In the genomic region with DNA sequence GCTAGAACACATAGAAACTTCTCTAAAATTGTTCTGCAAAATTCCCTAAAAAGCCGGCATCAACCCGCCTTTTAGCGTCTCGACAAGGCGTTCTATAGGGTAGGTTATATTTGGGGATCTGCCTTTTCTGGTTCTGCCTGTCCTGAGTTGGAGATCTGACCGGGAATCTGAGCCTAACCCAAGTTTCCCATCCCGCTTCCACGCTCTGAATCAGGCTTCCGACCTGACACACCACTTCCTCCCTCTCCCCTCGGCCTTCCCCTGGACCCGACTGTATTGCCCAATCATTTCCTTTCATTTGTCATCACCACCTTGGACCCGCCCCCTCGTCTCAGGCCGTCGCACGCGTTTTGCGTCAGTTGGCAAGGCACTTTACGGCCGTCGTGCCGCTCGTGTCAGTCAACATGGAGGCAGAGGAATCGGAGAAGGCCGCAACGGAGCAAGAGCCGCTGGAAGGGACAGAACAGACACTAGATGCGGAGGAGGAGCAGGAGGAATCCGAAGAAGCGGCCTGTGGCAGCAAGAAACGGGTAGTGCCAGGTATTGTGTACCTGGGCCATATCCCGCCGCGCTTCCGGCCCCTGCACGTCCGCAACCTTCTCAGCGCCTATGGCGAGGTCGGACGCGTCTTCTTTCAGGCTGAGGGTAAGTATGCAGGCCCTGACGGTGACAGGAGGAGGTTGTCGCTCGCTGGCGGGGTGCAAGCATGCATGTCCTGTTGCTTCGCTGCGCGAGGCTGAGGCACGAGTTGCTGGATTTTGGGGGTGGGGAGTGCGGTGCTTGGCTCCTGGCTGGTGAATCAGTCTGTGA, we compare ENCODE assay signal across 1 cellular context.
TF ChIP-seq lines count a peak whose summit lies in the region.

A gene (plus strand): TSS at position 375 of the 810 bp plus-strand sequence. CDS start 30 bp downstream, at position 405.

TF ChIP-seq in HepG2, 621 proteins besides CTCF, POLR2A, EP300 and RAD21 (continued from another document and continues in another):
- TF ChIP-seq, protein P1, sequence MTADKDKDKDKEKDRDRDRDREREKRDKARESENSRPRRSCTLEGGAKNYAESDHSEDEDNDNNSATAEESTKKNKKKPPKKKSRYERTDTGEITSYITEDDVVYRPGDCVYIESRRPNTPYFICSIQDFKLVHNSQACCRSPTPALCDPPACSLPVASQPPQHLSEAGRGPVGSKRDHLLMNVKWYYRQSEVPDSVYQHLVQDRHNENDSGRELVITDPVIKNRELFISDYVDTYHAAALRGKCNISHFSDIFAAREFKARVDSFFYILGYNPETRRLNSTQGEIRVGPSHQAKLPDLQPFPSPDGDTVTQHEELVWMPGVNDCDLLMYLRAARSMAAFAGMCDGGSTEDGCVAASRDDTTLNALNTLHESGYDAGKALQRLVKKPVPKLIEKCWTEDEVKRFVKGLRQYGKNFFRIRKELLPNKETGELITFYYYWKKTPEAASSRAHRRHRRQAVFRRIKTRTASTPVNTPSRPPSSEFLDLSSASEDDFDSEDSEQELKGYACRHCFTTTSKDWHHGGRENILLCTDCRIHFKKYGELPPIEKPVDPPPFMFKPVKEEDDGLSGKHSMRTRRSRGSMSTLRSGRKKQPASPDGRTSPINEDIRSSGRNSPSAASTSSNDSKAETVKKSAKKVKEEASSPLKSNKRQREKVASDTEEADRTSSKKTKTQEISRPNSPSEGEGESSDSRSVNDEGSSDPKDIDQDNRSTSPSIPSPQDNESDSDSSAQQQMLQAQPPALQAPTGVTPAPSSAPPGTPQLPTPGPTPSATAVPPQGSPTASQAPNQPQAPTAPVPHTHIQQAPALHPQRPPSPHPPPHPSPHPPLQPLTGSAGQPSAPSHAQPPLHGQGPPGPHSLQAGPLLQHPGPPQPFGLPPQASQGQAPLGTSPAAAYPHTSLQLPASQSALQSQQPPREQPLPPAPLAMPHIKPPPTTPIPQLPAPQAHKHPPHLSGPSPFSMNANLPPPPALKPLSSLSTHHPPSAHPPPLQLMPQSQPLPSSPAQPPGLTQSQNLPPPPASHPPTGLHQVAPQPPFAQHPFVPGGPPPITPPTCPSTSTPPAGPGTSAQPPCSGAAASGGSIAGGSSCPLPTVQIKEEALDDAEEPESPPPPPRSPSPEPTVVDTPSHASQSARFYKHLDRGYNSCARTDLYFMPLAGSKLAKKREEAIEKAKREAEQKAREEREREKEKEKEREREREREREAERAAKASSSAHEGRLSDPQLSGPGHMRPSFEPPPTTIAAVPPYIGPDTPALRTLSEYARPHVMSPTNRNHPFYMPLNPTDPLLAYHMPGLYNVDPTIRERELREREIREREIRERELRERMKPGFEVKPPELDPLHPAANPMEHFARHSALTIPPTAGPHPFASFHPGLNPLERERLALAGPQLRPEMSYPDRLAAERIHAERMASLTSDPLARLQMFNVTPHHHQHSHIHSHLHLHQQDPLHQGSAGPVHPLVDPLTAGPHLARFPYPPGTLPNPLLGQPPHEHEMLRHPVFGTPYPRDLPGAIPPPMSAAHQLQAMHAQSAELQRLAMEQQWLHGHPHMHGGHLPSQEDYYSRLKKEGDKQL (CRISPR knock-in tag; IDR thresholded peaks at IDR 0.05; ENCODE audit: low read depth): peak; percentile 42; the same call in 1 of the 2 replicates
- TF ChIP-seq ZNF747 (CRISPR knock-in tag; IDR thresholded peaks at IDR 0.05; ENCODE audit: borderline replicate concordance): peak; percentile 90; the same call in 1 of the 2 replicates
- peak; percentile 63 for TF ChIP-seq BHLHE40 (IDR thresholded peaks at IDR 0.05; ENCODE audit: low read length)
- TF ChIP-seq, protein P2, sequence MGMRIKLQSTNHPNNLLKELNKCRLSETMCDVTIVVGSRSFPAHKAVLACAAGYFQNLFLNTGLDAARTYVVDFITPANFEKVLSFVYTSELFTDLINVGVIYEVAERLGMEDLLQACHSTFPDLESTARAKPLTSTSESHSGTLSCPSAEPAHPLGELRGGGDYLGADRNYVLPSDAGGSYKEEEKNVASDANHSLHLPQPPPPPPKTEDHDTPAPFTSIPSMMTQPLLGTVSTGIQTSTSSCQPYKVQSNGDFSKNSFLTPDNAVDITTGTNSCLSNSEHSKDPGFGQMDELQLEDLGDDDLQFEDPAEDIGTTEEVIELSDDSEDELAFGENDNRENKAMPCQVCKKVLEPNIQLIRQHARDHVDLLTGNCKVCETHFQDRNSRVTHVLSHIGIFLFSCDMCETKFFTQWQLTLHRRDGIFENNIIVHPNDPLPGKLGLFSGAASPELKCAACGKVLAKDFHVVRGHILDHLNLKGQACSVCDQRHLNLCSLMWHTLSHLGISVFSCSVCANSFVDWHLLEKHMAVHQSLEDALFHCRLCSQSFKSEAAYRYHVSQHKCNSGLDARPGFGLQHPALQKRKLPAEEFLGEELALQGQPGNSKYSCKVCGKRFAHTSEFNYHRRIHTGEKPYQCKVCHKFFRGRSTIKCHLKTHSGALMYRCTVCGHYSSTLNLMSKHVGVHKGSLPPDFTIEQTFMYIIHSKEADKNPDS (CRISPR knock-in tag; IDR thresholded peaks at IDR 0.05): no peak
- 0 out of 2 replicates have a peak, but pooled peaks have one; percentile 90 for TF ChIP-seq ZNF678 (CRISPR knock-in tag; IDR thresholded peaks at IDR 0.05)
- peak; percentile 98 for TF ChIP-seq KDM2A (CRISPR knock-in tag; IDR thresholded peaks at IDR 0.05; ENCODE audit: borderline replicate concordance, low read depth)
- TF ChIP-seq ZNF775 (CRISPR knock-in tag; IDR thresholded peaks at IDR 0.05; ENCODE audit: borderline replicate concordance): no peak
- peak; percentile 90; the same call in 1 of the 2 replicates for TF ChIP-seq ARHGAP35 (CRISPR knock-in tag; IDR thresholded peaks at IDR 0.05; ENCODE audit: borderline replicate concordance)
- no peak for TF ChIP-seq ZSCAN12 (CRISPR knock-in tag; IDR thresholded peaks at IDR 0.05)
- TF ChIP-seq ATF7 (IDR thresholded peaks at IDR 0.05): peak; percentile 55; the same call in 1 of the 2 replicates
- peak; percentile 90 for TF ChIP-seq ATF7 (CRISPR knock-in tag; IDR thresholded peaks at IDR 0.05)
- TF ChIP-seq, protein P3, sequence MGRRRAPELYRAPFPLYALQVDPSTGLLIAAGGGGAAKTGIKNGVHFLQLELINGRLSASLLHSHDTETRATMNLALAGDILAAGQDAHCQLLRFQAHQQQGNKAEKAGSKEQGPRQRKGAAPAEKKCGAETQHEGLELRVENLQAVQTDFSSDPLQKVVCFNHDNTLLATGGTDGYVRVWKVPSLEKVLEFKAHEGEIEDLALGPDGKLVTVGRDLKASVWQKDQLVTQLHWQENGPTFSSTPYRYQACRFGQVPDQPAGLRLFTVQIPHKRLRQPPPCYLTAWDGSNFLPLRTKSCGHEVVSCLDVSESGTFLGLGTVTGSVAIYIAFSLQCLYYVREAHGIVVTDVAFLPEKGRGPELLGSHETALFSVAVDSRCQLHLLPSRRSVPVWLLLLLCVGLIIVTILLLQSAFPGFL (CRISPR knock-in tag; IDR thresholded peaks at IDR 0.05): no peak
- no peak for TF ChIP-seq MBD4 (IDR thresholded peaks at IDR 0.05; ENCODE audit: borderline replicate concordance, low read length)
- peak; percentile 75; the same call in 1 of the 2 replicates for TF ChIP-seq ZNF607 (CRISPR knock-in tag; IDR thresholded peaks at IDR 0.05; ENCODE audit: borderline replicate concordance)
- TF ChIP-seq NFRKB (IDR thresholded peaks at IDR 0.05): no peak
- peak; percentile 83; the same call in 1 of the 2 replicates for TF ChIP-seq MAZ (IDR thresholded peaks at IDR 0.05; ENCODE audit: borderline replicate concordance, low read depth, low read length)
- peak; percentile 94 for TF ChIP-seq MAZ (CRISPR knock-in tag; IDR thresholded peaks at IDR 0.05; ENCODE audit: low read depth)
- peak; percentile 76; the same call in 1 of the 2 replicates for TF ChIP-seq TMF1 (CRISPR knock-in tag; IDR thresholded peaks at IDR 0.05; ENCODE audit: low read depth)
- TF ChIP-seq SALL2 (CRISPR knock-in tag; IDR thresholded peaks at IDR 0.05): peak; percentile 84
- peak; percentile 95 for TF ChIP-seq DMAP1 (CRISPR knock-in tag; IDR thresholded peaks at IDR 0.05)
- 0 out of 2 replicates have a peak, but pooled peaks have one; percentile 94 for TF ChIP-seq KLF11 (CRISPR knock-in tag; IDR thresholded peaks at IDR 0.05)
- no peak for TF ChIP-seq NCOA5 (CRISPR knock-in tag; IDR thresholded peaks at IDR 0.05)
- TF ChIP-seq, protein P4, sequence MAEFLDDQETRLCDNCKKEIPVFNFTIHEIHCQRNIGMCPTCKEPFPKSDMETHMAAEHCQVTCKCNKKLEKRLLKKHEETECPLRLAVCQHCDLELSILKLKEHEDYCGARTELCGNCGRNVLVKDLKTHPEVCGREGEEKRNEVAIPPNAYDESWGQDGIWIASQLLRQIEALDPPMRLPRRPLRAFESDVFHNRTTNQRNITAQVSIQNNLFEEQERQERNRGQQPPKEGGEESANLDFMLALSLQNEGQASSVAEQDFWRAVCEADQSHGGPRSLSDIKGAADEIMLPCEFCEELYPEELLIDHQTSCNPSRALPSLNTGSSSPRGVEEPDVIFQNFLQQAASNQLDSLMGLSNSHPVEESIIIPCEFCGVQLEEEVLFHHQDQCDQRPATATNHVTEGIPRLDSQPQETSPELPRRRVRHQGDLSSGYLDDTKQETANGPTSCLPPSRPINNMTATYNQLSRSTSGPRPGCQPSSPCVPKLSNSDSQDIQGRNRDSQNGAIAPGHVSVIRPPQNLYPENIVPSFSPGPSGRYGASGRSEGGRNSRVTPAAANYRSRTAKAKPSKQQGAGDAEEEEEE (CRISPR knock-in tag; IDR thresholded peaks at IDR 0.05; ENCODE audit: borderline replicate concordance): 0 out of 2 replicates have a peak, but pooled peaks have one; percentile 22
- TF ChIP-seq ZNF839 (CRISPR knock-in tag; IDR thresholded peaks at IDR 0.05; ENCODE audit: borderline replicate concordance): peak; percentile 98
- TF ChIP-seq, protein P5, sequence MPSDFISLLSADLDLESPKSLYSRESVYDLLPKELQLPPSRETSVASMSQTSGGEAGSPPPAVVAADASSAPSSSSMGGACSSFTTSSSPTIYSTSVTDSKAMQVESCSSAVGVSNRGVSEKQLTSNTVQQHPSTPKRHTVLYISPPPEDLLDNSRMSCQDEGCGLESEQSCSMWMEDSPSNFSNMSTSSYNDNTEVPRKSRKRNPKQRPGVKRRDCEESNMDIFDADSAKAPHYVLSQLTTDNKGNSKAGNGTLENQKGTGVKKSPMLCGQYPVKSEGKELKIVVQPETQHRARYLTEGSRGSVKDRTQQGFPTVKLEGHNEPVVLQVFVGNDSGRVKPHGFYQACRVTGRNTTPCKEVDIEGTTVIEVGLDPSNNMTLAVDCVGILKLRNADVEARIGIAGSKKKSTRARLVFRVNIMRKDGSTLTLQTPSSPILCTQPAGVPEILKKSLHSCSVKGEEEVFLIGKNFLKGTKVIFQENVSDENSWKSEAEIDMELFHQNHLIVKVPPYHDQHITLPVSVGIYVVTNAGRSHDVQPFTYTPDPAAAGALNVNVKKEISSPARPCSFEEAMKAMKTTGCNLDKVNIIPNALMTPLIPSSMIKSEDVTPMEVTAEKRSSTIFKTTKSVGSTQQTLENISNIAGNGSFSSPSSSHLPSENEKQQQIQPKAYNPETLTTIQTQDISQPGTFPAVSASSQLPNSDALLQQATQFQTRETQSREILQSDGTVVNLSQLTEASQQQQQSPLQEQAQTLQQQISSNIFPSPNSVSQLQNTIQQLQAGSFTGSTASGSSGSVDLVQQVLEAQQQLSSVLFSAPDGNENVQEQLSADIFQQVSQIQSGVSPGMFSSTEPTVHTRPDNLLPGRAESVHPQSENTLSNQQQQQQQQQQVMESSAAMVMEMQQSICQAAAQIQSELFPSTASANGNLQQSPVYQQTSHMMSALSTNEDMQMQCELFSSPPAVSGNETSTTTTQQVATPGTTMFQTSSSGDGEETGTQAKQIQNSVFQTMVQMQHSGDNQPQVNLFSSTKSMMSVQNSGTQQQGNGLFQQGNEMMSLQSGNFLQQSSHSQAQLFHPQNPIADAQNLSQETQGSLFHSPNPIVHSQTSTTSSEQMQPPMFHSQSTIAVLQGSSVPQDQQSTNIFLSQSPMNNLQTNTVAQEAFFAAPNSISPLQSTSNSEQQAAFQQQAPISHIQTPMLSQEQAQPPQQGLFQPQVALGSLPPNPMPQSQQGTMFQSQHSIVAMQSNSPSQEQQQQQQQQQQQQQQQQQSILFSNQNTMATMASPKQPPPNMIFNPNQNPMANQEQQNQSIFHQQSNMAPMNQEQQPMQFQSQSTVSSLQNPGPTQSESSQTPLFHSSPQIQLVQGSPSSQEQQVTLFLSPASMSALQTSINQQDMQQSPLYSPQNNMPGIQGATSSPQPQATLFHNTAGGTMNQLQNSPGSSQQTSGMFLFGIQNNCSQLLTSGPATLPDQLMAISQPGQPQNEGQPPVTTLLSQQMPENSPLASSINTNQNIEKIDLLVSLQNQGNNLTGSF (CRISPR knock-in tag; IDR thresholded peaks at IDR 0.05): 0 out of 2 replicates have a peak, but pooled peaks have one; percentile 57
- TF ChIP-seq, protein P6, sequence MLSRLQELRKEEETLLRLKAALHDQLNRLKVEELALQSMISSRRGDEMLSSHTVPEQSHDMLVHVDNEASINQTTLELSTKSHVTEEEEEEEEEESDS (CRISPR knock-in tag; IDR thresholded peaks at IDR 0.05; ENCODE audit: borderline replicate concordance): no peak
- TF ChIP-seq POLR2AphosphoS2 (IDR thresholded peaks at IDR 0.05; ENCODE audit: low read depth, low read length): peak; percentile 51; the same call in 1 of the 2 replicates
- peak; percentile 96 for TF ChIP-seq ELF1 (CRISPR knock-in tag; IDR thresholded peaks at IDR 0.05)
- TF ChIP-seq, protein P7, sequence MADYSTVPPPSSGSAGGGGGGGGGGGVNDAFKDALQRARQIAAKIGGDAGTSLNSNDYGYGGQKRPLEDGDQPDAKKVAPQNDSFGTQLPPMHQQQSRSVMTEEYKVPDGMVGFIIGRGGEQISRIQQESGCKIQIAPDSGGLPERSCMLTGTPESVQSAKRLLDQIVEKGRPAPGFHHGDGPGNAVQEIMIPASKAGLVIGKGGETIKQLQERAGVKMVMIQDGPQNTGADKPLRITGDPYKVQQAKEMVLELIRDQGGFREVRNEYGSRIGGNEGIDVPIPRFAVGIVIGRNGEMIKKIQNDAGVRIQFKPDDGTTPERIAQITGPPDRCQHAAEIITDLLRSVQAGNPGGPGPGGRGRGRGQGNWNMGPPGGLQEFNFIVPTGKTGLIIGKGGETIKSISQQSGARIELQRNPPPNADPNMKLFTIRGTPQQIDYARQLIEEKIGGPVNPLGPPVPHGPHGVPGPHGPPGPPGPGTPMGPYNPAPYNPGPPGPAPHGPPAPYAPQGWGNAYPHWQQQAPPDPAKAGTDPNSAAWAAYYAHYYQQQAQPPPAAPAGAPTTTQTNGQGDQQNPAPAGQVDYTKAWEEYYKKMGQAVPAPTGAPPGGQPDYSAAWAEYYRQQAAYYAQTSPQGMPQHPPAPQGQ (CRISPR knock-in tag; IDR thresholded peaks at IDR 0.05; ENCODE audit: borderline replicate concordance): no peak
- TF ChIP-seq GATAD2A (CRISPR knock-in tag; IDR thresholded peaks at IDR 0.05): peak; percentile 96
- peak; percentile 100 for TF ChIP-seq HDAC2 (CRISPR knock-in tag; IDR thresholded peaks at IDR 0.05)
- TF ChIP-seq TBX3 (IDR thresholded peaks at IDR 0.05; ENCODE audit: borderline replicate concordance): peak; percentile 58; the same call in 1 of the 2 replicates
- no peak for TF ChIP-seq ZNF253 (CRISPR knock-in tag; IDR thresholded peaks at IDR 0.05; ENCODE audit: borderline replicate concordance)
- no peak for TF ChIP-seq TCF12 (IDR thresholded peaks at IDR 0.05)
- TF ChIP-seq TCF12 (CRISPR knock-in tag; IDR thresholded peaks at IDR 0.05): no peak
- TF ChIP-seq KLF16 (CRISPR knock-in tag; IDR thresholded peaks at IDR 0.05): peak in 1 of 2 experiments; percentile 99; a peak in 2 of 4 replicates
- peak; percentile 79; the same call in 1 of the 2 replicates for TF ChIP-seq ZNF264 (CRISPR knock-in tag; IDR thresholded peaks at IDR 0.05)
- TF ChIP-seq ZNF44 (CRISPR knock-in tag; IDR thresholded peaks at IDR 0.05): peak; percentile 57; the same call in 1 of the 2 replicates
